9 cellular contexts compared by ENCODE assay signal in genomic region chr4:86302242-86302641, GRCh38. TPM values are rescaled to one million over a fixed set of nuclear protein-coding genes. Genes with fewer than 3 reads are reported as not detected.
DNase-seq lines count a peak whose midpoint lies in the region; ATAC-seq and TF ChIP-seq lines count a peak whose summit lies in the region.
"Had no signal": no experiment of that assay in that cellular context is flagged by ENCODE, and none has a peak within 500 bp of the region (broad histone marks: within the 10 kb centered on the region; RNA-seq: fewer than 3 reads in every experiment).

No MANE protein-coding gene starts in this region.

- no peaks in the 10 kb centered on the region for H3K36me3 Mint-ChIP-seq in CD14-positive monocyte

- DNase-seq in head of caudate nucleus (peak; percentile 12 to 91 (median 70)), pulmonary artery endothelial cell (ENCODE audit: low read depth, low spot score) (peak; percentile 78), CD14-positive monocyte (ENCODE audit: low spot score) (no peak)
- no peak for DNase-seq in stimulated activated naive CD4-positive, alpha-beta T cell treated with Interleukin-2 at 50 U/mL for 16 hours (lab: John Stamatoyannopoulos, UW)
- DNase-seq: T-helper 9 cell had no signal

- intact Hi-C loops in head of caudate nucleus (cut with DNase I) (no loop called here), CD14-positive monocyte (cut with micrococcal nuclease) (no loop called here)

- TF ChIP-seq CTCF in SU-DHL-6 (IDR thresholded peaks at IDR 0.05; ENCODE audit: insufficient read depth, low read length, poor library complexity, severe bottlenecking), result no peak
- TF ChIP-seq CTCF in CD14-positive monocyte (IDR thresholded peaks at IDR 0.05), result no peak

- no peaks in the 10 kb centered on the region for H3F3A ChIP-seq in SU-DHL-6 (ENCODE audit: insufficient read depth)

- no peak overlapping the region for H2AFZ ChIP-seq in SU-DHL-6 (ENCODE audit: low read depth, low read length, severe bottlenecking)

- peak overlapping the region; percentile 30 for H3K4me2 ChIP-seq in SU-DHL-6 (ENCODE audit: low read depth, low read length, poor library complexity, severe bottlenecking)

- ATAC-seq in HG03521 (IDR thresholded peaks at IDR 0.05; ENCODE audit: unreplicated experiment) (peak; percentile 62), GM18870 (IDR thresholded peaks at IDR 0.05; ENCODE audit: unreplicated experiment) (no peak)
- no peak for ATAC-seq in activated CD4-positive, CD25-positive, alpha-beta regulatory T cell treated with anti-CD3 and anti-CD28 coated beads, Interleukin-2, amount 50 U/mL, for 24 hours

- H3K4me3 ChIP-seq in SU-DHL-6 (ENCODE audit: insufficient read depth, low read length, poor library complexity, severe bottlenecking), result no peak overlapping the region

- no peaks in the 10 kb centered on the region for H4K20me1 ChIP-seq in SU-DHL-6 (ENCODE audit: low read depth, low read length)

- H3K27me3 ChIP-seq in SU-DHL-6 (ENCODE audit: low read length), result no peaks in the 10 kb centered on the region

- no peaks in the 10 kb centered on the region for H3K36me3 ChIP-seq in SU-DHL-6 (ENCODE audit: low read length)

- H3K4me1 Mint-ChIP-seq in CD14-positive monocyte, result no peaks in the 10 kb centered on the region

- H3K9me3 Mint-ChIP-seq in CD14-positive monocyte, result peaks cover 0 to 17% (median 5%) of the 10 kb centered on the region in 7 donors

- H3K27ac ChIP-seq in SU-DHL-6 (ENCODE audit: low read depth, low read length), result no peak overlapping the region

- no peak overlapping the region for H3K4me3 Mint-ChIP-seq in CD14-positive monocyte

- H3K9me2 ChIP-seq in SU-DHL-6 (replicated peaks; ENCODE audit: insufficient read depth, low read length), result no peaks in the 10 kb centered on the region

- no peak overlapping the region for H3K9ac ChIP-seq in SU-DHL-6 (ENCODE audit: low read length)

- H3K27ac Mint-ChIP-seq in CD14-positive monocyte, result no peak overlapping the region

- H3K79me2 ChIP-seq in SU-DHL-6 (ENCODE audit: insufficient read depth, low read length), result no peaks in the 10 kb centered on the region

- H3K27me3 Mint-ChIP-seq in CD14-positive monocyte (ENCODE audit: low read depth in 3 of 3), result no peaks in the 10 kb centered on the region

- H3K9me3 ChIP-seq in SU-DHL-6 (ENCODE audit: insufficient read depth, low read length), result no peaks in the 10 kb centered on the region

RNA-seq across cellular contexts. Expression of gene MAPK10, which starts 57.6 kb away (rescaled TPM):
- total RNA-seq in pulmonary artery endothelial cell, result 0.04 and 0.20 TPM in 2 replicates
- polyA plus RNA-seq in CD14-positive monocyte, result under 1 TPM in 1 of 2 donors, not detected in 1; 0.36 TPM

Comparison
In these comparisons a context has a peak if more than half of its experiments do, and no peak if none do; other contexts are left out.
1. DNase-seq: peak in head of caudate nucleus (42 of 42) and pulmonary artery endothelial cell (single experiment); none in CD14-positive monocyte (single experiment) and stimulated activated naive CD4-positive, alpha-beta T cell treated with Interleukin-2 at 50 U/mL for 16 hours (single experiment).